ENCODE assay signal across 23 cellular contexts in genomic region chr10:104980401-104980800, GRCh38.
"Had no signal": no experiment of that assay in that cellular context is flagged by ENCODE, and none has a peak within 500 bp of the region (broad histone marks: within the 10 kb centered on the region; RNA-seq: fewer than 3 reads in every experiment).

No MANE protein-coding gene starts in this region.

- H3K36me3 Mint-ChIP-seq: mesothelial cell of epicardium had no signal

- H3K27me3 Mint-ChIP-seq: dendritic cell treated with granulocyte-macrophage colony-stimulating factor and Interleukin-4, amounts not matched to agents 40 ng/mL and 50 ng/mL, for 4 days; effector memory CD8-positive, alpha-beta T cell had no signal

- ATAC-seq: effector memory CD8-positive, alpha-beta T cell; esophagus mucosa; gastrocnemius medialis; heart right ventricle; left cardiac atrium; left lung; left ventricle myocardium superior; lower lobe of right lung; mucosa of descending colon had no signal

- H3K27ac Mint-ChIP-seq: dendritic cell treated with granulocyte-macrophage colony-stimulating factor and Interleukin-4, amounts not matched to agents 40 ng/mL and 50 ng/mL, for 4 days; effector memory CD8-positive, alpha-beta T cell; endodermal cell; mesothelial cell of epicardium had no signal

- H3K27me3 ChIP-seq: esophagus squamous epithelium, gastrocnemius medialis, heart right ventricle, left lung had no signal

- H3K9me3 ChIP-seq: esophagus squamous epithelium, gastrocnemius medialis, left lung, lower lobe of right lung, mucosa of descending colon had no signal

- H3K9me3 Mint-ChIP-seq: endodermal cell had no signal

- DNase-seq: effector CD8-positive, alpha-beta T cell; effector memory CD8-positive, alpha-beta T cell; endodermal cell; erythroblast; esophagus squamous epithelium; foreskin fibroblast; foreskin melanocyte; gastrocnemius medialis; glutamatergic neuron; head of caudate nucleus; heart right ventricle; hippocampal formation; left cardiac atrium; left lung; left ventricle myocardium superior; lower lobe of right lung; mesenchymal stem cell; mucosa of descending colon had no signal

- H3K4me3 ChIP-seq: coronary artery, esophagus squamous epithelium, gastrocnemius medialis, heart right ventricle, left lung, lower lobe of right lung, mucosa of descending colon had no signal

- H3K4me3 Mint-ChIP-seq: dendritic cell treated with granulocyte-macrophage colony-stimulating factor and Interleukin-4, amounts not matched to agents 40 ng/mL and 50 ng/mL, for 4 days; effector memory CD8-positive, alpha-beta T cell; endodermal cell; mesothelial cell of epicardium had no signal

- H3K4me1 ChIP-seq: esophagus squamous epithelium, gastrocnemius medialis, heart right ventricle, left lung, lower lobe of right lung had no signal

- H3K4me1 Mint-ChIP-seq: endodermal cell, mesothelial cell of epicardium had no signal

- H3K36me3 ChIP-seq: esophagus squamous epithelium, gastrocnemius medialis, heart right ventricle, left lung, lower lobe of right lung had no signal

- H3K27ac ChIP-seq: coronary artery, epithelial cell of prostate, esophagus squamous epithelium, gastrocnemius medialis, heart right ventricle, left lung, lower lobe of right lung had no signal
